Comparison of ENCODE assay signal across 26 cellular contexts in the genomic region with DNA sequence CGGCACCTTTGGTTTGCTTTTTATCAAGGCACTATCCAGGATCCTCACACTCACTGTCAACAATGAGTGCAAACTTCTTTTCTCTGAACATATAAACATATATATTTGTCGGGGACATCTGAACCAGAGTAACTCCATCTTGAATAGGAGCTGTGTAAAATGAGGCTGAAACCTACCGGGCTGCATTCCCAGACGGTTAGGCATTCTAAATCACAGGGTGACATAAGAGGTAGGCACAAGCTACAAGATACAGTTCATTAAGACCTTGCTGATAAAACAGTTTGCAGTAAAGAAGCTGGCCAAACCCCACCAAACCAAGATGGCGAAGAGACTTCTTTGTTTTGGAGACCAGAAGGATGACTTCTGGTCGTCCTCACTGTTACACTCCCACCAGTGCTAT.
"Had no signal": no experiment of that assay in that cellular context is flagged by ENCODE, and none has a peak within 500 bp of the region (broad histone marks: within the 10 kb centered on the region; RNA-seq: fewer than 3 reads in every experiment).

No MANE protein-coding gene starts in this region.

- H3K4me1 Mint-ChIP-seq: activated CD4-positive, alpha-beta T cell treated with anti-CD3 and anti-CD28 coated beads, Interleukin-2, amount 10 ng/mL, durations not matched to agents 24 days and 14 days; activated naive CD8-positive, alpha-beta T cell treated with anti-CD3 and anti-CD28 coated beads for 36 hours; activated T-helper 17 cell treated with anti-CD3 and anti-CD28 coated beads, Interleukin-2, amount 50 U/mL, for 72 hours had no signal

- H3K4me1 ChIP-seq: ascending aorta, SJCRH30 had no signal

- H3K27me3 ChIP-seq: ascending aorta, SJCRH30 had no signal

- H3K4me3 Mint-ChIP-seq: activated CD4-positive, alpha-beta T cell treated with anti-CD3 and anti-CD28 coated beads, Interleukin-2, amount 10 ng/mL, durations not matched to agents 24 days and 14 days; activated CD8-positive, alpha-beta T cell treated with anti-CD3 and anti-CD28 coated beads for 36 hours; activated naive CD8-positive, alpha-beta T cell treated with anti-CD3 and anti-CD28 coated beads for 36 hours; activated T-cell treated with anti-CD3 and anti-CD28 coated beads, Interleukin-2, amount 50 U/mL, for 72 hours; activated T-helper 17 cell treated with anti-CD3 and anti-CD28 coated beads, Interleukin-2, amount 50 U/mL, for 72 hours had no signal

- ATAC-seq: activated CD8-positive, alpha-beta T cell treated with anti-CD3 and anti-CD28 coated beads for 36 hours; activated T-cell treated with anti-CD3 and anti-CD28 coated beads, Interleukin-2, amount 50 U/mL, for 72 hours; activated T-helper 17 cell treated with anti-CD3 and anti-CD28 coated beads, Interleukin-2, amount 50 U/mL, for 72 hours; Panc1 had no signal

- H3K4me3 ChIP-seq: ascending aorta, SJCRH30, SK-N-MC had no signal

- H3K9me3 Mint-ChIP-seq: activated CD4-positive, alpha-beta T cell treated with anti-CD3 and anti-CD28 coated beads, Interleukin-2, amount 10 ng/mL, durations not matched to agents 24 days and 14 days; activated CD8-positive, alpha-beta T cell treated with anti-CD3 and anti-CD28 coated beads for 36 hours; activated naive CD8-positive, alpha-beta T cell treated with anti-CD3 and anti-CD28 coated beads for 36 hours; activated T-cell treated with anti-CD3 and anti-CD28 coated beads, Interleukin-2, amount 50 U/mL, for 72 hours; activated T-helper 17 cell treated with anti-CD3 and anti-CD28 coated beads, Interleukin-2, amount 50 U/mL, for 72 hours had no signal

- H3K27ac ChIP-seq: ascending aorta, SJCRH30, SK-N-MC, WERI-Rb-1 had no signal

- H3K27me3 Mint-ChIP-seq: activated CD8-positive, alpha-beta T cell treated with anti-CD3 and anti-CD28 coated beads for 36 hours; activated naive CD8-positive, alpha-beta T cell treated with anti-CD3 and anti-CD28 coated beads for 36 hours; activated T-helper 17 cell treated with anti-CD3 and anti-CD28 coated beads, Interleukin-2, amount 50 U/mL, for 72 hours had no signal

- H3K36me3 ChIP-seq: ascending aorta, SJCRH30, WERI-Rb-1 had no signal

- H3K36me3 Mint-ChIP-seq: activated naive CD8-positive, alpha-beta T cell treated with anti-CD3 and anti-CD28 coated beads for 36 hours had no signal

- DNase-seq: activated CD4-positive, alpha-beta T cell treated with anti-CD3 and anti-CD28 coated beads, Interleukin-2, amount 10 ng/mL, durations not matched to agents 24 days and 14 days; activated CD4-positive, alpha-beta T cell treated with anti-CD3 and anti-CD28 coated beads, Interleukin-2, amount 50 U/mL, for 4 hours; activated CD4-positive, CD25-positive, alpha-beta regulatory T cell; activated CD8-positive, alpha-beta T cell treated with anti-CD3 and anti-CD28 coated beads for 36 hours; activated effector memory CD4-positive, alpha-beta T cell treated with anti-CD3 and anti-CD28 coated beads, Interleukin-2, amount 50 U/mL, for 16 hours; activated naive CD4-positive, alpha-beta T cell; activated naive CD4-positive, alpha-beta T cell treated with anti-CD3 and anti-CD28 coated beads, Interleukin-2, amount 50 U/mL, for 16 hours; activated naive CD8-positive, alpha-beta T cell treated with anti-CD3 and anti-CD28 coated beads for 36 hours; activated T-cell treated with anti-CD3 and anti-CD28 coated beads, Interleukin-2, amount 50 U/mL, for 1 hour; activated T-cell treated with anti-CD3 and anti-CD28 coated beads, Interleukin-2, amount 50 U/mL, for 72 hours; amygdala; NCI-H1105 treated with DMSO at 0.1 percent for 48 hours; NCI-H1436; NCI-H1694; NCI-H1930; NCI-H2081 treated with DMSO at 0.1 percent for 48 hours; NCI-H345; NCI-H524 treated with DMSO at 0.1 percent for 48 hours; SHP77; SJCRH30; T1000; WERI-Rb-1 had no signal

- H3K27ac Mint-ChIP-seq: activated CD4-positive, alpha-beta T cell treated with anti-CD3 and anti-CD28 coated beads, Interleukin-2, amount 10 ng/mL, durations not matched to agents 24 days and 14 days; activated CD8-positive, alpha-beta T cell treated with anti-CD3 and anti-CD28 coated beads for 36 hours; activated naive CD8-positive, alpha-beta T cell treated with anti-CD3 and anti-CD28 coated beads for 36 hours; activated T-cell treated with anti-CD3 and anti-CD28 coated beads, Interleukin-2, amount 50 U/mL, for 72 hours; activated T-helper 17 cell treated with anti-CD3 and anti-CD28 coated beads, Interleukin-2, amount 50 U/mL, for 72 hours had no signal

- H3K9me3 ChIP-seq: ascending aorta, SJCRH30 had no signal
